Comparison of ENCODE assay signal across 24 cellular contexts in genomic region chr4:142509881-142510280, GRCh38.
A peak's percentile ranks its signal among the peaks of the same experiment; 100 is the strongest.
DNase-seq lines count a peak whose midpoint lies in the region; ATAC-seq, FAIRE-seq and TF ChIP-seq lines count a peak whose summit lies in the region.
"Had no signal": no experiment of that assay in that cellular context is flagged by ENCODE, and none has a peak within 500 bp of the region (broad histone marks: within the 10 kb centered on the region; RNA-seq: fewer than 3 reads in every experiment).

No MANE protein-coding gene starts in this region.

- no peaks in the 10 kb centered on the region for H3K79me2 ChIP-seq in PC-3 (ENCODE audit: low read length)

- DNase-seq in PC-3 = peak; percentile 50
- DNase-seq in epithelial cell of esophagus (ENCODE audit: low read depth) = peak; percentile 44
- no peak for DNase-seq in DMS79 treated with DMSO at 0.1 percent for 48 hours (lab: John Stamatoyannopoulos, UW)
- DNase-seq in dorsolateral prefrontal cortex = no peak
- no peak for DNase-seq in WERI-Rb-1
- DNase-seq: 8988T; AML-193; CD4-positive, alpha-beta memory T cell; CD4-positive, CD25-positive, alpha-beta regulatory T cell; CD8-positive, alpha-beta memory T cell; COR-L47; DMS 273 treated with DMSO at 0.1 percent for 48 hours; DMS153; DMS53; DMS79; GDM1 had no signal

- POLR2A ChIA-PET in PC-3 (lab: Charles Lee; ENCODE audit: unreplicated experiment) = no interaction called here

- H3K9ac ChIP-seq in PC-3 (ENCODE audit: low read length) = no peak overlapping the region
- H3K9ac ChIP-seq: BLaER1 treated with 17β-estradiol and CSF1 and Interleukin-3, amounts not matched to agents 10 nM and 100 nM had no signal

- peaks cover 21% of the 10 kb centered on the region for H3F3A ChIP-seq in PC-3 (ENCODE audit: low read length, unreplicated experiment)

- H3K27me3 ChIP-seq in PC-3 (ENCODE audit: low read length) (no peaks in the 10 kb centered on the region), dorsolateral prefrontal cortex (no peaks in the 10 kb centered on the region), WERI-Rb-1 (ENCODE audit: insufficient read depth, low read depth, severe bottlenecking) (no peaks in the 10 kb centered on the region)
- H3K27me3 ChIP-seq: BLaER1 treated with 17β-estradiol and CSF1 and Interleukin-3, amounts not matched to agents 10 nM and 100 nM had no signal

- H3K4me3 ChIP-seq in PC-3 (ENCODE audit: low read length) (no peak overlapping the region), epithelial cell of esophagus (ENCODE audit: low read length) (no peak overlapping the region), dorsolateral prefrontal cortex (no peak overlapping the region), WERI-Rb-1 (ENCODE audit: low read depth, low read length) (no peak overlapping the region)
- H3K4me3 ChIP-seq: A549; BLaER1 treated with 17β-estradiol and CSF1 and Interleukin-3, amounts not matched to agents 10 nM and 100 nM; GM12878 had no signal

- ATAC-seq in PC-3 = no peak
- ATAC-seq: A549, GM12878 had no signal

- intact Hi-C loops in PC-3 (cut with micrococcal nuclease) = no loop called here
- intact Hi-C loops in dorsolateral prefrontal cortex (cut with DNase I) = no loop called here

- no peak overlapping the region for H3K27ac ChIP-seq in PC-3 (ENCODE audit: low read length)
- no peak overlapping the region for H3K27ac ChIP-seq in dorsolateral prefrontal cortex
- no peak overlapping the region for H3K27ac ChIP-seq in WERI-Rb-1
- H3K27ac ChIP-seq: A549; BLaER1 treated with 17β-estradiol and CSF1 and Interleukin-3, amounts not matched to agents 10 nM and 100 nM; C4-2B had no signal

- H3K4me2 ChIP-seq in PC-3 (ENCODE audit: low read length) = no peak overlapping the region
- H3K4me2 ChIP-seq: A549; BLaER1 treated with 17β-estradiol and CSF1 and Interleukin-3, amounts not matched to agents 10 nM and 100 nM had no signal

- H3K9me3 ChIP-seq in PC-3 (ENCODE audit: low read length) = no peaks in the 10 kb centered on the region
- H3K9me3 ChIP-seq in WERI-Rb-1 (ENCODE audit: severe bottlenecking) = no peaks in the 10 kb centered on the region
- H3K9me3 ChIP-seq: BLaER1 treated with 17β-estradiol and CSF1 and Interleukin-3, amounts not matched to agents 10 nM and 100 nM had no signal

- H4K20me1 ChIP-seq in PC-3 (ENCODE audit: low read length) = no peaks in the 10 kb centered on the region
- H4K20me1 ChIP-seq: BLaER1 treated with 17β-estradiol and CSF1 and Interleukin-3, amounts not matched to agents 10 nM and 100 nM had no signal

- FAIRE-seq in A204.1 (lab: Jason Lieb, UNC) (peak; percentile 47), G401.6 (lab: Jason Lieb, UNC) (peak; percentile 19)
- FAIRE-seq: A549, GM12878, GM12892, GM18507 had no signal

- no peak overlapping the region for H2AFZ ChIP-seq in PC-3 (ENCODE audit: low read length)

- H3K9me2 ChIP-seq in PC-3 (replicated peaks; ENCODE audit: low read length) = no peaks in the 10 kb centered on the region

- peaks cover 36% of the 10 kb centered on the region for H3K4me1 ChIP-seq in PC-3 (ENCODE audit: insufficient read depth, low read length)
- H3K4me1 ChIP-seq: BLaER1 treated with 17β-estradiol and CSF1 and Interleukin-3, amounts not matched to agents 10 nM and 100 nM had no signal

- no TSS peak for BruUV-seq in PC-3 (replicated peaks; lab: Mats Ljungman, UMichigan)

- H3K36me3 ChIP-seq in PC-3 (ENCODE audit: low read depth, low read length) = no peaks in the 10 kb centered on the region
- H3K36me3 ChIP-seq in WERI-Rb-1 = no peaks in the 10 kb centered on the region
- H3K36me3 ChIP-seq: BLaER1 treated with 17β-estradiol and CSF1 and Interleukin-3, amounts not matched to agents 10 nM and 100 nM had no signal

- CTCF ChIA-PET in PC-3 (lab: Charles Lee) = no interaction called here

- TF ChIP-seq CTCF in PC-3 (conservative IDR thresholded peaks at IDR 0.05; ENCODE audit: low read depth, low read length) (no peak), epithelial cell of esophagus (IDR thresholded peaks at IDR 0.05; ENCODE audit: insufficient read depth, low read depth, low read length, missing control alignments) (no peak), dorsolateral prefrontal cortex (IDR thresholded peaks at IDR 0.05 in 54 of 56, conservative IDR thresholded peaks at IDR 0.05 in 2 of 56; ENCODE audit: low read depth in 1 of 56, partially characterized antibody in 56 of 56) (no peak), WERI-Rb-1 (IDR thresholded peaks at IDR 0.05; ENCODE audit: low read depth, low read length) (no peak)

Comparison
In these comparisons a context has a peak if more than half of its experiments do, and no peak if none do; other contexts are left out.
1. DNase-seq: peak in PC-3 (single experiment) and epithelial cell of esophagus (single experiment); none in DMS79 treated with DMSO at 0.1 percent for 48 hours (single experiment), dorsolateral prefrontal cortex (0 of 10) and WERI-Rb-1 (single experiment).